ENCODE assay signal across 8 cellular contexts in the genomic region with DNA sequence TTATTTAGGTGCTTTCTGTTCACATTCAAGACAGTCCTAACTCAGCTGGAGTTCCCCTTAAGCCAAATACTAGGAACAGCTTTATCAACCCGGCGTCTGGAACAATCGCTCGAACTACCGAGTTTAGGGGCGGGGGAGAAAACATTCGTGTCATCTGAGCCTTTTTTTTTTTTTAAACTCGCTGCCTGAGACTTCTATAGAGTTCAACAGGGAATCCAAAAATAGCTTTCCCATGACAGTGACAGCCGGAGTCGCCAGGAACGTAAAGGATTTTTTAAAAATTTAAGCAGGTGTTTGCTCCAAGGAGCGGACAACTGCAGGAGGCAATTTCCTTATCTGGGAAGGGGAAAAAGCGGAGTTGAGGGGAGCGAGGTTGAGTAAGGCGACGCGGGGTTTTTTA. TPM values are rescaled to one million over a fixed set of nuclear protein-coding genes. Genes with fewer than 3 reads are reported as not detected.
A peak's percentile ranks its signal among the peaks of the same experiment; 100 is the strongest.
DNase-seq lines count a peak whose midpoint lies in the region; ATAC-seq and TF ChIP-seq lines count a peak whose summit lies in the region.

No MANE protein-coding gene starts in this region.

- H3K27ac ChIP-seq in HEK293 (ENCODE audit: extremely low read depth, low read depth, low read length) (no peak overlapping the region), SJCRH30 (peak overlapping the region; percentile 60)

- H3K36me3 ChIP-seq in HEK293 (ENCODE audit: control insufficient read depth in 2 of 2, insufficient read depth in 1 of 2, low read length in 2 of 2) (no peaks in the 10 kb centered on the region), SJCRH30 (no peaks in the 10 kb centered on the region)

- peaks cover 3 to 4% of the 10 kb centered on the region in 2 donors for H3K9me3 Mint-ChIP-seq in stimulated activated naive B cell treated with anti-CD40 and anti-IgM and Interleukin-4, amounts not matched to agents 10 μg/mL and 1 μg/mL and 100 μg/mL, for 72 hours

- POLR2A ChIA-PET in HEK293 (lab: Yijun Ruan, JAX): interaction anchor here (0.6 kb wide), 1 partner anchor 131 kb away, joined by 3 read pairs; no protein-coding TSS in a partner anchor

- no peaks in the 10 kb centered on the region for H3K27me3 Mint-ChIP-seq in stimulated activated naive B cell treated with anti-CD40 and anti-IgM and Interleukin-4, amounts not matched to agents 10 μg/mL and 1 μg/mL and 100 μg/mL, for 72 hours

- peaks cover 13 to 34% of the 10 kb centered on the region in 2 donors for H3K4me1 Mint-ChIP-seq in stimulated activated naive B cell treated with anti-CD40 and anti-IgM and Interleukin-4, amounts not matched to agents 10 μg/mL and 1 μg/mL and 100 μg/mL, for 72 hours

- H3K4me3 Mint-ChIP-seq in stimulated activated naive B cell treated with anti-CD40 and anti-IgM and Interleukin-4, amounts not matched to agents 10 μg/mL and 1 μg/mL and 100 μg/mL, for 72 hours: peak overlapping the region; percentile 92 to 98

- no peak for TF ChIP-seq CTCF in HEK293 (tag by site-specific recombination; IDR thresholded peaks at IDR 0.05)

- H3K4me3 ChIP-seq in HEK293 (ENCODE audit: low read depth, low read length) (peak overlapping the region; percentile 100), SJCRH30 (peak overlapping the region; percentile 91)

- H3K9me3 ChIP-seq in HEK293 (ENCODE audit: control insufficient read depth, insufficient read depth, low read depth, low read length) (no peaks in the 10 kb centered on the region), SJCRH30 (replicated peaks) (no peaks in the 10 kb centered on the region)

- peaks cover 7 to 11% of the 10 kb centered on the region in 2 donors for H3K36me3 Mint-ChIP-seq in stimulated activated naive B cell treated with anti-CD40 and anti-IgM and Interleukin-4, amounts not matched to agents 10 μg/mL and 1 μg/mL and 100 μg/mL, for 72 hours

- H3K27ac Mint-ChIP-seq in stimulated activated naive B cell treated with anti-CD40 and anti-IgM and Interleukin-4, amounts not matched to agents 10 μg/mL and 1 μg/mL and 100 μg/mL, for 72 hours: peak overlapping the region; percentile 98

- H3K27me3 ChIP-seq in SJCRH30: no peaks in the 10 kb centered on the region

- peak; percentile 9 for ATAC-seq in left colon
- peak; percentile 33 to 37 for ATAC-seq in stimulated activated naive B cell treated with anti-CD40 and anti-IgM and Interleukin-4, amounts not matched to agents 10 μg/mL and 1 μg/mL and 100 μg/mL, for 72 hours (replicated peaks)

- peak; percentile 28 for DNase-seq in G401 (ENCODE audit: low spot score)
- DNase-seq in SJCRH30: peak; percentile 20 to 57
- DNase-seq in central memory CD4-positive, alpha-beta T cell: peak; percentile 12
- no peak for DNase-seq in left colon
- DNase-seq in stimulated activated naive B cell treated with anti-CD40 and anti-IgM and Interleukin-4, amounts not matched to agents 10 μg/mL and 1 μg/mL and 100 μg/mL, for 72 hours: no peak
- no peak for DNase-seq in NCI-H2029 treated with DMSO at 0.1 percent for 48 hours (lab: John Stamatoyannopoulos, UW)
- DNase-seq in NCI-H446 (lab: John Stamatoyannopoulos, UW): no peak

- in situ Hi-C loops in G401 (cut with HindIII; ENCODE audit: low sequenced_read_pairs): no loop called here

- CTCF ChIA-PET in HEK293 (lab: Yijun Ruan, JAX): interaction anchor here (0.6 to 1.9 kb wide), 11 partner anchors 12 to 791 kb away, joined by 3 to 9 read pairs (median 3); no protein-coding TSS in a partner anchor

- intact Hi-C loops in left colon (cut with DNase I, micrococcal nuclease): no loop called here

- no peaks in the 10 kb centered on the region for H3K4me1 ChIP-seq in HEK293 (ENCODE audit: control insufficient read depth, insufficient read depth, low read length)
- H3K4me1 ChIP-seq in SJCRH30: no peaks in the 10 kb centered on the region

TF ChIP-seq in HEK293, 187 proteins besides CTCF, POLR2A, EP300 and RAD21:
- TF ChIP-seq ZNF239 (tag by site-specific recombination; IDR thresholded peaks at IDR 0.05): no peak

RNA-seq across cellular contexts. Expression of gene TRAF6, which starts 0.8 kb away (rescaled TPM):
- 3.7 and 4.2 TPM in 2 replicates for total RNA-seq in G401 (2014; rRNA removed; shearing (Covaris generic))
- total RNA-seq in SJCRH30 (2014; rRNA removed; shearing (Covaris generic)): 10.4 and 12.3 TPM in 2 replicates
- 10 to 100 TPM; 11.7 to 15.1 TPM for total RNA-seq in left colon

RNA-seq across cellular contexts. Expression of gene RAG1, which starts 58.5 kb away (rescaled TPM):
- total RNA-seq in G401 (2014; rRNA removed; shearing (Covaris generic)): 0.25 TPM in 1 of 2 replicates, not detected in the other
- 0.18 and 0.53 TPM in 2 replicates for total RNA-seq in SJCRH30 (2014; rRNA removed; shearing (Covaris generic))
- total RNA-seq in left colon: 1 to 10 TPM; 1.2 to 2.5 TPM

Comparison
In these comparisons a context has a peak if more than half of its experiments do, and no peak if none do; other contexts are left out.
1. DNase-seq: peak in G401 (single experiment), SJCRH30 (2 of 2) and central memory CD4-positive, alpha-beta T cell (single experiment); none in left colon (0 of 2), stimulated activated naive B cell treated with anti-CD40 and anti-IgM and Interleukin-4, amounts not matched to agents 10 μg/mL and 1 μg/mL and 100 μg/mL, for 72 hours (single experiment), NCI-H2029 treated with DMSO at 0.1 percent for 48 hours (single experiment) and NCI-H446 (0 of 2).